Comparison of ENCODE assay signal across 1 cellular context in the genomic region with DNA sequence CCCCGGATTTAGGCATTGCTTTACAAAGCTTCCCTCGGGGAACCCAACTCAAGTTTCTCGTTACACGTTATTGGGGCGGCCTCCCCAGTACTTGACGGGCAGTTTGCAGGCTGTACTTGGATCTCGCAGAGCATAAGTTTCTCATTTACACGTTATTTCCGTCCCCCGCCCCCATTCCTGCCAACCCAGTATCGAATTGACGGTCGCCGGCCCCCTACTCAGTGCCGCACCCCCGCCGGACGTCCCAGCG.
TF ChIP-seq lines count a peak whose summit lies in the region.

No MANE protein-coding gene starts in this region.

TF ChIP-seq in K562, 482 proteins besides CTCF, POLR2A, EP300 and RAD21 (continues in another document):
- TF ChIP-seq, protein P1, sequence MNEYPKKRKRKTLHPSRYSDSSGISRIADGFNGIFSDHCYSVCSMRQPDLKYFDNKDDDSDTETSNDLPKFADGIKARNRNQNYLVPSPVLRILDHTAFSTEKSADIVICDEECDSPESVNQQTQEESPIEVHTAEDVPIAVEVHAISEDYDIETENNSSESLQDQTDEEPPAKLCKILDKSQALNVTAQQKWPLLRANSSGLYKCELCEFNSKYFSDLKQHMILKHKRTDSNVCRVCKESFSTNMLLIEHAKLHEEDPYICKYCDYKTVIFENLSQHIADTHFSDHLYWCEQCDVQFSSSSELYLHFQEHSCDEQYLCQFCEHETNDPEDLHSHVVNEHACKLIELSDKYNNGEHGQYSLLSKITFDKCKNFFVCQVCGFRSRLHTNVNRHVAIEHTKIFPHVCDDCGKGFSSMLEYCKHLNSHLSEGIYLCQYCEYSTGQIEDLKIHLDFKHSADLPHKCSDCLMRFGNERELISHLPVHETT (CRISPR knock-in tag; conservative IDR thresholded peaks at IDR 0.05 in 1 of 2, IDR thresholded peaks at IDR 0.05 in 1 of 2) = no peak
- TF ChIP-seq ZNF444 (CRISPR knock-in tag; IDR thresholded peaks at IDR 0.05) (no peak), ZNF76 (CRISPR knock-in tag; IDR thresholded peaks at IDR 0.05; ENCODE audit: borderline replicate concordance) (no peak), ELF4 (CRISPR knock-in tag; IDR thresholded peaks at IDR 0.05) (no peak), ZBTB7A (IDR thresholded peaks at IDR 0.05; ENCODE audit: borderline replicate concordance, control insufficient read depth, low read depth, low read length) (peak; percentile 93; the same call in 1 of the 2 replicates), ZNF766 (CRISPR knock-in tag; conservative IDR thresholded peaks at IDR 0.05) (0 out of 2 replicates have a peak, but pooled peaks have one; percentile 21), ZNF165 (CRISPR knock-in tag; IDR thresholded peaks at IDR 0.05; ENCODE audit: borderline replicate concordance) (no peak), HDAC8 (tag; IDR thresholded peaks at IDR 0.05) (no peak), HIVEP1 (CRISPR knock-in tag; IDR thresholded peaks at IDR 0.05) (no peak), MTA1 (IDR thresholded peaks at IDR 0.05; ENCODE audit: borderline replicate concordance) (no peak), NFE2L1 (tag; IDR thresholded peaks at IDR 0.05; ENCODE audit: borderline replicate concordance, low read depth) (no peak), GATAD2B (IDR thresholded peaks at IDR 0.05; ENCODE audit: borderline replicate concordance) (no peak), CBX5 (IDR thresholded peaks at IDR 0.05; ENCODE audit: borderline replicate concordance, low read depth) (no peak), GABPB2 (CRISPR knock-in tag; conservative IDR thresholded peaks at IDR 0.05) (no peak), YY1 (IDR thresholded peaks at IDR 0.05; ENCODE audit: borderline replicate concordance in 1 of 3, control insufficient read depth in 1 of 3, extremely low read depth in 1 of 3, insufficient read depth in 3 of 3, insufficient read length in 1 of 3, insufficient replicate concordance in 2 of 3, low read depth in 1 of 3, low read length in 2 of 3) (no peak), MBD2 (IDR thresholded peaks at IDR 0.05; ENCODE audit: borderline replicate concordance, low read depth) (no peak), FOXM1 (IDR thresholded peaks at IDR 0.05; ENCODE audit: low read depth) (no peak), FOXM1 (CRISPR knock-in tag; IDR thresholded peaks at IDR 0.05; ENCODE audit: low read depth) (no peak), BRD4 (IDR thresholded peaks at IDR 0.05) (0 out of 2 replicates have a peak, but pooled peaks have one; percentile 23), LARP7 (IDR thresholded peaks at IDR 0.05) (no peak), XRCC5 (IDR thresholded peaks at IDR 0.05; ENCODE audit: low read depth, low read length) (no peak)
- TF ChIP-seq, protein P2, sequence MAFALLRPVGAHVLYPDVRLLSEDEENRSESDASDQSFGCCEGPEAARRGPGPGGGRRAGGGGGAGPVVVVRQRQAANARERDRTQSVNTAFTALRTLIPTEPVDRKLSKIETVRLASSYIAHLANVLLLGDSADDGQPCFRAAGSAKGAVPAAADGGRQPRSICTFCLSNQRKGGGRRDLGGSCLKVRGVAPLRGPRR (CRISPR knock-in tag; IDR thresholded peaks at IDR 0.05) = no peak
- TF ChIP-seq, protein P3, sequence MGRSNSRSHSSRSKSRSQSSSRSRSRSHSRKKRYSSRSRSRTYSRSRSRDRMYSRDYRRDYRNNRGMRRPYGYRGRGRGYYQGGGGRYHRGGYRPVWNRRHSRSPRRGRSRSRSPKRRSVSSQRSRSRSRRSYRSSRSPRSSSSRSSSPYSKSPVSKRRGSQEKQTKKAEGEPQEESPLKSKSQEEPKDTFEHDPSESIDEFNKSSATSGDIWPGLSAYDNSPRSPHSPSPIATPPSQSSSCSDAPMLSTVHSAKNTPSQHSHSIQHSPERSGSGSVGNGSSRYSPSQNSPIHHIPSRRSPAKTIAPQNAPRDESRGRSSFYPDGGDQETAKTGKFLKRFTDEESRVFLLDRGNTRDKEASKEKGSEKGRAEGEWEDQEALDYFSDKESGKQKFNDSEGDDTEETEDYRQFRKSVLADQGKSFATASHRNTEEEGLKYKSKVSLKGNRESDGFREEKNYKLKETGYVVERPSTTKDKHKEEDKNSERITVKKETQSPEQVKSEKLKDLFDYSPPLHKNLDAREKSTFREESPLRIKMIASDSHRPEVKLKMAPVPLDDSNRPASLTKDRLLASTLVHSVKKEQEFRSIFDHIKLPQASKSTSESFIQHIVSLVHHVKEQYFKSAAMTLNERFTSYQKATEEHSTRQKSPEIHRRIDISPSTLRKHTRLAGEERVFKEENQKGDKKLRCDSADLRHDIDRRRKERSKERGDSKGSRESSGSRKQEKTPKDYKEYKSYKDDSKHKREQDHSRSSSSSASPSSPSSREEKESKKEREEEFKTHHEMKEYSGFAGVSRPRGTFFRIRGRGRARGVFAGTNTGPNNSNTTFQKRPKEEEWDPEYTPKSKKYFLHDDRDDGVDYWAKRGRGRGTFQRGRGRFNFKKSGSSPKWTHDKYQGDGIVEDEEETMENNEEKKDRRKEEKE (IDR thresholded peaks at IDR 0.05; ENCODE audit: borderline replicate concordance in 1 of 2, control insufficient read depth in 1 of 2, low read depth in 2 of 2, low read length in 1 of 2) = no peak
- TF ChIP-seq, protein P4, sequence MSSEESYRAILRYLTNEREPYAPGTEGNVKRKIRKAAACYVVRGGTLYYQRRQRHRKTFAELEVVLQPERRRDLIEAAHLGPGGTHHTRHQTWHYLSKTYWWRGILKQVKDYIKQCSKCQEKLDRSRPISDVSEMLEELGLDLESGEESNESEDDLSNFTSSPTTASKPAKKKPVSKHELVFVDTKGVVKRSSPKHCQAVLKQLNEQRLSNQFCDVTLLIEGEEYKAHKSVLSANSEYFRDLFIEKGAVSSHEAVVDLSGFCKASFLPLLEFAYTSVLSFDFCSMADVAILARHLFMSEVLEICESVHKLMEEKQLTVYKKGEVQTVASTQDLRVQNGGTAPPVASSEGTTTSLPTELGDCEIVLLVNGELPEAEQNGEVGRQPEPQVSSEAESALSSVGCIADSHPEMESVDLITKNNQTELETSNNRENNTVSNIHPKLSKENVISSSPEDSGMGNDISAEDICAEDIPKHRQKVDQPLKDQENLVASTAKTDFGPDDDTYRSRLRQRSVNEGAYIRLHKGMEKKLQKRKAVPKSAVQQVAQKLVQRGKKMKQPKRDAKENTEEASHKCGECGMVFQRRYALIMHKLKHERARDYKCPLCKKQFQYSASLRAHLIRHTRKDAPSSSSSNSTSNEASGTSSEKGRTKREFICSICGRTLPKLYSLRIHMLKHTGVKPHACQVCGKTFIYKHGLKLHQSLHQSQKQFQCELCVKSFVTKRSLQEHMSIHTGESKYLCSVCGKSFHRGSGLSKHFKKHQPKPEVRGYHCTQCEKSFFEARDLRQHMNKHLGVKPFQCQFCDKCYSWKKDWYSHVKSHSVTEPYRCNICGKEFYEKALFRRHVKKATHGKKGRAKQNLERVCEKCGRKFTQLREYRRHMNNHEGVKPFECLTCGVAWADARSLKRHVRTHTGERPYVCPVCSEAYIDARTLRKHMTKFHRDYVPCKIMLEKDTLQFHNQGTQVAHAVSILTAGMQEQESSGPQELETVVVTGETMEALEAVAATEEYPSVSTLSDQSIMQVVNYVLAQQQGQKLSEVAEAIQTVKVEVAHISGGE (CRISPR knock-in tag; IDR thresholded peaks at IDR 0.05) = 0 out of 6 replicates have a peak, but pooled peaks of 1 of the 3 experiments have one; percentile 48
- TF ChIP-seq, protein P5, sequence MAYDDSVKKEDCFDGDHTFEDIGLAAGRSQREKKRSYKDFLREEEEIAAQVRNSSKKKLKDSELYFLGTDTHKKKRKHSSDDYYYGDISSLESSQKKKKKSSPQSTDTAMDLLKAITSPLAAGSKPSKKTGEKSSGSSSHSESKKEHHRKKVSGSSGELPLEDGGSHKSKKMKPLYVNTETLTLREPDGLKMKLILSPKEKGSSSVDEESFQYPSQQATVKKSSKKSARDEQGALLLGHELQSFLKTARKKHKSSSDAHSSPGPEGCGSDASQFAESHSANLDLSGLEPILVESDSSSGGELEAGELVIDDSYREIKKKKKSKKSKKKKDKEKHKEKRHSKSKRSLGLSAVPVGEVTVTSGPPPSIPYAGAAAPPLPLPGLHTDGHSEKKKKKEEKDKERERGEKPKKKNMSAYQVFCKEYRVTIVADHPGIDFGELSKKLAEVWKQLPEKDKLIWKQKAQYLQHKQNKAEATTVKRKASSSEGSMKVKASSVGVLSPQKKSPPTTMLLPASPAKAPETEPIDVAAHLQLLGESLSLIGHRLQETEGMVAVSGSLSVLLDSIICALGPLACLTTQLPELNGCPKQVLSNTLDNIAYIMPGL (CRISPR knock-in tag; IDR thresholded peaks at IDR 0.05) = 0 out of 2 replicates have a peak, but pooled peaks have one; percentile 23
- TF ChIP-seq, protein P6, sequence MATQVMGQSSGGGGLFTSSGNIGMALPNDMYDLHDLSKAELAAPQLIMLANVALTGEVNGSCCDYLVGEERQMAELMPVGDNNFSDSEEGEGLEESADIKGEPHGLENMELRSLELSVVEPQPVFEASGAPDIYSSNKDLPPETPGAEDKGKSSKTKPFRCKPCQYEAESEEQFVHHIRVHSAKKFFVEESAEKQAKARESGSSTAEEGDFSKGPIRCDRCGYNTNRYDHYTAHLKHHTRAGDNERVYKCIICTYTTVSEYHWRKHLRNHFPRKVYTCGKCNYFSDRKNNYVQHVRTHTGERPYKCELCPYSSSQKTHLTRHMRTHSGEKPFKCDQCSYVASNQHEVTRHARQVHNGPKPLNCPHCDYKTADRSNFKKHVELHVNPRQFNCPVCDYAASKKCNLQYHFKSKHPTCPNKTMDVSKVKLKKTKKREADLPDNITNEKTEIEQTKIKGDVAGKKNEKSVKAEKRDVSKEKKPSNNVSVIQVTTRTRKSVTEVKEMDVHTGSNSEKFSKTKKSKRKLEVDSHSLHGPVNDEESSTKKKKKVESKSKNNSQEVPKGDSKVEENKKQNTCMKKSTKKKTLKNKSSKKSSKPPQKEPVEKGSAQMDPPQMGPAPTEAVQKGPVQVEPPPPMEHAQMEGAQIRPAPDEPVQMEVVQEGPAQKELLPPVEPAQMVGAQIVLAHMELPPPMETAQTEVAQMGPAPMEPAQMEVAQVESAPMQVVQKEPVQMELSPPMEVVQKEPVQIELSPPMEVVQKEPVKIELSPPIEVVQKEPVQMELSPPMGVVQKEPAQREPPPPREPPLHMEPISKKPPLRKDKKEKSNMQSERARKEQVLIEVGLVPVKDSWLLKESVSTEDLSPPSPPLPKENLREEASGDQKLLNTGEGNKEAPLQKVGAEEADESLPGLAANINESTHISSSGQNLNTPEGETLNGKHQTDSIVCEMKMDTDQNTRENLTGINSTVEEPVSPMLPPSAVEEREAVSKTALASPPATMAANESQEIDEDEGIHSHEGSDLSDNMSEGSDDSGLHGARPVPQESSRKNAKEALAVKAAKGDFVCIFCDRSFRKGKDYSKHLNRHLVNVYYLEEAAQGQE (CRISPR knock-in tag; IDR thresholded peaks at IDR 0.05; ENCODE audit: low read depth) = no peak
- TF ChIP-seq, protein P7, sequence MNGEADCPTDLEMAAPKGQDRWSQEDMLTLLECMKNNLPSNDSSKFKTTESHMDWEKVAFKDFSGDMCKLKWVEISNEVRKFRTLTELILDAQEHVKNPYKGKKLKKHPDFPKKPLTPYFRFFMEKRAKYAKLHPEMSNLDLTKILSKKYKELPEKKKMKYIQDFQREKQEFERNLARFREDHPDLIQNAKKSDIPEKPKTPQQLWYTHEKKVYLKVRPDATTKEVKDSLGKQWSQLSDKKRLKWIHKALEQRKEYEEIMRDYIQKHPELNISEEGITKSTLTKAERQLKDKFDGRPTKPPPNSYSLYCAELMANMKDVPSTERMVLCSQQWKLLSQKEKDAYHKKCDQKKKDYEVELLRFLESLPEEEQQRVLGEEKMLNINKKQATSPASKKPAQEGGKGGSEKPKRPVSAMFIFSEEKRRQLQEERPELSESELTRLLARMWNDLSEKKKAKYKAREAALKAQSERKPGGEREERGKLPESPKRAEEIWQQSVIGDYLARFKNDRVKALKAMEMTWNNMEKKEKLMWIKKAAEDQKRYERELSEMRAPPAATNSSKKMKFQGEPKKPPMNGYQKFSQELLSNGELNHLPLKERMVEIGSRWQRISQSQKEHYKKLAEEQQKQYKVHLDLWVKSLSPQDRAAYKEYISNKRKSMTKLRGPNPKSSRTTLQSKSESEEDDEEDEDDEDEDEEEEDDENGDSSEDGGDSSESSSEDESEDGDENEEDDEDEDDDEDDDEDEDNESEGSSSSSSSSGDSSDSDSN (IDR thresholded peaks at IDR 0.05; ENCODE audit: borderline replicate concordance in 1 of 2, low read depth in 2 of 2, low read length in 2 of 2) = peak in 1 of 2 experiments; percentile 25; a peak in 1 of 4 replicates
